8 cellular contexts compared by ENCODE assay signal in the genomic region with DNA sequence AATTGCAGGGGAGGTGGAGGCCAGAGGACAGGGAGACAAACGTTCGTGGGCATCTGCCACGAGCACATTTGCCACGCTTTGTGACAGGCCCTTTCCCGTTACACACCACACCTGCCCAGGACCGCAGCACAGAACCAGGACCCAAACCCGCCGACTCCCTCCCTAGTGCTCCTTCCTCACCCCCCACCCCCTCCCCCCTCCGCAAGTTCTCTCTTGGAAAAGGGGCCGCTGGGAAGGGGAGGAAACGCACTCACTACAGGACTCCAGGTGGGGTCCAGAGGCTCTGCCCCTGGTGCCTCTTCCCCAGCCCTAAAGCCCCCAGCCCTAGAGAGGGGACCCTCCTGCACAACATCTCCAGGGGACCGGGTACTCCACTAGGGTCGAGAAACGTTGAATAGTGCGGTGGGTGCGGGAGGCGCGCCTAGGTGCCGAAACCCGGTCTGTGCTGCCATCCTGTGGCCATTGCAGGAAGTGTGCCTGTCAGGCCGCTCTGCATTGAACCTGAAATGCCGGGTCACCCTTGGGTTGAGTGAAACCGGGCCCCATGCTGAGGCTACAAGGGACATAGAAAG. TPM values are rescaled to one million over a fixed set of nuclear protein-coding genes. Genes with fewer than 3 reads are reported as not detected.
A peak's percentile ranks its signal among the peaks of the same experiment; 100 is the strongest.
DNase-seq lines count a peak whose midpoint lies in the region; ATAC-seq, FAIRE-seq and TF ChIP-seq lines count a peak whose summit lies in the region.

No MANE protein-coding gene starts in this region.

- peak overlapping the region; percentile 82 for H3K4me3 Mint-ChIP-seq in activated naive CD8-positive, alpha-beta T cell treated with anti-CD3 and anti-CD28 coated beads, Interleukin-2, amount 50 U/mL, for 24 hours

- TF ChIP-seq CTCF in left ventricle myocardium inferior (IDR thresholded peaks at IDR 0.05; ENCODE audit: borderline replicate concordance) = peak; percentile 98
- TF ChIP-seq CTCF in psoas muscle (IDR thresholded peaks at IDR 0.05) = peak; percentile 91

- H3K4me1 ChIP-seq in left ventricle myocardium inferior (peaks cover 20% of the 10 kb centered on the region), psoas muscle (peaks cover 6% of the 10 kb centered on the region)

- H3K27ac Mint-ChIP-seq in activated naive CD8-positive, alpha-beta T cell treated with anti-CD3 and anti-CD28 coated beads, Interleukin-2, amount 50 U/mL, for 24 hours = peak overlapping the region; percentile 99

- intact Hi-C loops in left ventricle myocardium inferior (cut with micrococcal nuclease) = no loop called here
- intact Hi-C loops in psoas muscle (cut with DNase I) = loop anchor here (2.0 to 10.0 kb wide), 3 partner anchors 809 to 864 kb away; no protein-coding TSS in a partner anchor

- peak; percentile 49 for DNase-seq in DMS79 (lab: John Stamatoyannopoulos, UW)
- peak; percentile 92 for DNase-seq in H7
- peak; percentile 78 for DNase-seq in NCI-H1092 treated with DMSO at 0.1 percent for 48 hours (lab: John Stamatoyannopoulos, UW)
- DNase-seq in SW480 (ENCODE audit: low spot score) = peak; percentile 65
- peak; percentile 94 for DNase-seq in activated naive CD8-positive, alpha-beta T cell treated with anti-CD3 and anti-CD28 coated beads, Interleukin-2, amount 50 U/mL, for 24 hours
- peak; percentile 87 for DNase-seq in left ventricle myocardium inferior
- peak; percentile 85 to 92 for DNase-seq in psoas muscle
- DNase-seq in urothelium cell line (ENCODE audit: low spot score) = peak; percentile 82

- peak overlapping the region; percentile 60 for H3K4me3 ChIP-seq in H7 (ENCODE audit: insufficient read depth, low read depth, low read length)
- H3K4me3 ChIP-seq in left ventricle myocardium inferior = peak overlapping the region; percentile 72
- H3K4me3 ChIP-seq in psoas muscle = peak overlapping the region; percentile 72

- no peak for FAIRE-seq in urothelium cell line (lab: Jason Lieb, UNC)

- peak overlapping the region; percentile 89 for H3K27ac ChIP-seq in left ventricle myocardium inferior (replicated peaks)
- H3K27ac ChIP-seq in psoas muscle = peak overlapping the region; percentile 36

- peaks cover 50% of the 10 kb centered on the region for H3K4me1 Mint-ChIP-seq in activated naive CD8-positive, alpha-beta T cell treated with anti-CD3 and anti-CD28 coated beads, Interleukin-2, amount 50 U/mL, for 24 hours

- no peaks in the 10 kb centered on the region for H3K36me3 Mint-ChIP-seq in activated naive CD8-positive, alpha-beta T cell treated with anti-CD3 and anti-CD28 coated beads, Interleukin-2, amount 50 U/mL, for 24 hours (ENCODE audit: low read depth)

- WGBS in psoas muscle, 3 donors = 1 to 2% (median 1%) methylated on average over 21 to 23 of the region's 23 CpGs

- no peaks in the 10 kb centered on the region for H3K9me3 ChIP-seq in left ventricle myocardium inferior (replicated peaks)
- no peaks in the 10 kb centered on the region for H3K9me3 ChIP-seq in psoas muscle

- H3K36me3 ChIP-seq in H7 (replicated peaks; ENCODE audit: control insufficient read depth, insufficient read depth, low read length) (no peaks in the 10 kb centered on the region), left ventricle myocardium inferior (no peaks in the 10 kb centered on the region), psoas muscle (ENCODE audit: insufficient read depth in 1 of 2, low read depth in 1 of 2) (no peaks in the 10 kb centered on the region)

- H3K9me3 Mint-ChIP-seq in activated naive CD8-positive, alpha-beta T cell treated with anti-CD3 and anti-CD28 coated beads, Interleukin-2, amount 50 U/mL, for 24 hours = no peaks in the 10 kb centered on the region

- H3K27me3 ChIP-seq in H7 (ENCODE audit: control insufficient read depth, insufficient read depth, low read length) (peaks cover 6% of the 10 kb centered on the region), left ventricle myocardium inferior (ENCODE audit: low read depth) (no peaks in the 10 kb centered on the region), psoas muscle (ENCODE audit: insufficient read depth in 3 of 3, low read length in 2 of 3) (no peaks in the 10 kb centered on the region)

- ATAC-seq in activated naive CD8-positive, alpha-beta T cell treated with anti-CD3 and anti-CD28 coated beads, Interleukin-2, amount 50 U/mL, for 24 hours = peak; percentile 52
- ATAC-seq in psoas muscle = peak; percentile 82 to 90 (median 86)

- peaks cover 2% of the 10 kb centered on the region for H3K27me3 Mint-ChIP-seq in activated naive CD8-positive, alpha-beta T cell treated with anti-CD3 and anti-CD28 coated beads, Interleukin-2, amount 50 U/mL, for 24 hours

RNA-seq across cellular contexts. Expression of a gene that starts 21.9 kb away (rescaled TPM):
- 62.6 and 74.3 TPM in 2 replicates for total RNA-seq in H7 (2014; rRNA removed; shearing (Covaris generic))
- total RNA-seq in left ventricle myocardium inferior = 1,125 TPM
- total RNA-seq in psoas muscle = 1,000 to 10,000 TPM; 1,399 to 2,094 (median 1,752) TPM
- 1,000 to 10,000 TPM; 1,437 to 2,724 (median 2,114) TPM for polyA plus RNA-seq in psoas muscle

RNA-seq across cellular contexts. Expression of a gene that starts 42.4 kb away (rescaled TPM):
- total RNA-seq in H7 (2014; rRNA removed; shearing (Covaris generic)) = 0.07 TPM in 1 of 2 replicates, not detected in the other
- not detected for total RNA-seq in left ventricle myocardium inferior
- total RNA-seq in psoas muscle = not detected
- under 1 TPM; 0.10 to 0.38 (median 0.20) TPM for polyA plus RNA-seq in psoas muscle

RNA-seq across cellular contexts. Expression of a gene that starts 45.3 kb away (rescaled TPM):
- total RNA-seq in H7 (2014; rRNA removed; shearing (Covaris generic)) = not detected in 2 replicates
- total RNA-seq in left ventricle myocardium inferior = not detected
- not detected for total RNA-seq in psoas muscle
- not detected for polyA plus RNA-seq in psoas muscle

RNA-seq across cellular contexts. Expression of a gene that starts 54.2 kb away (rescaled TPM):
- total RNA-seq in H7 (2014; rRNA removed; shearing (Covaris generic)) = not detected in 2 replicates
- total RNA-seq in left ventricle myocardium inferior (not detected), psoas muscle (under 1 TPM in 2 of 4 donors, not detected in 2; 0.21 to 0.26 TPM)
- under 1 TPM in 2 of 3 donors, not detected in 1; 0.07 to 0.09 TPM for polyA plus RNA-seq in psoas muscle

Comparison
In these comparisons a context has a peak if more than half of its experiments do, and no peak if none do; other contexts are left out.
1. Peak in every context shown above with its lines: DNase-seq, ATAC-seq, H3K4me3 ChIP-seq and H3K27ac ChIP-seq.
2. RNA of a gene that starts 21.9 kb away (total RNA-seq): 1,399 to 2,094 TPM in psoas muscle and 1,125 TPM in left ventricle myocardium inferior (single experiment); 62.6 to 74.3 TPM in H7; every median in the first group is over 10 times any median in the second.